32 cellular contexts compared by ENCODE assay signal in the genomic region with DNA sequence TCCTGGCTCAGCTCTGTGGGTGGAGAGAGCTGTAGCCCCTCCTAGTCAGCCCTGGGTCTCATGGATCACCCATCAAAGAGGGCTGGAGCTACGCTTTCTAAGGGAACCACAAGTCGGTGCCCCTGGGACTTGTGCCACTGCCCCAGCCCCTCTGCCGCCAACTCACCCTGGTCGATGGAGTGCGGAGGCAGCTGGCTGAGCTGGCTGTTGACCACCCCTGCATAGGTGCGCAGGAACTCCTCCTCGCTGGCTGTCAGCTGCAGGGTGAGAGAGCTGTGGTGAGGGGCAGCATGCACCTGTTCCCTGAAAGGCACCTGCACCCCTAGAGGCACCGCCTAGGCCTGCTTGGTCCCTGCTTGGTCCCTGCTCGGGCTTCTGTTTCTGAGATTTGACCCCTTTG.
"Had no signal": no experiment of that assay in that cellular context is flagged by ENCODE, and none has a peak within 500 bp of the region (broad histone marks: within the 10 kb centered on the region; RNA-seq: fewer than 3 reads in every experiment).

No MANE protein-coding gene starts in this region.

- H3K27ac Mint-ChIP-seq: activated CD4-positive, alpha-beta T cell treated with anti-CD3 and anti-CD28 coated beads for 36 hours; activated naive CD4-positive, alpha-beta T cell treated with anti-CD3 and anti-CD28 coated beads for 36 hours; activated naive CD8-positive, alpha-beta T cell treated with anti-CD3 and anti-CD28 coated beads for 36 hours; mesothelial cell of epicardium; naive B cell; nephron progenitor cell; T-helper 2 cell treated with Interferon-gamma antibody and Interleukin-4, amounts not matched to agents 5 μg/mL and 100 μg/mL, for 36 hours had no signal

- H3K27me3 ChIP-seq: adrenal gland, body of pancreas, colonic mucosa, gastroesophageal sphincter, hepatocyte, pancreas, testis, uterus had no signal

- H3K36me3 Mint-ChIP-seq: activated naive CD8-positive, alpha-beta T cell treated with anti-CD3 and anti-CD28 coated beads for 36 hours; naive B cell had no signal

- FAIRE-seq: endometrium, pancreas had no signal

- H3K9me3 ChIP-seq: adrenal gland, body of pancreas, colonic mucosa, gastroesophageal sphincter, pancreas, psoas muscle, spleen, testis, uterus had no signal

- H3K4me3 ChIP-seq: adrenal gland, body of pancreas, colonic mucosa, gastroesophageal sphincter, hepatocyte, pancreas, psoas muscle, spleen, testis, uterus had no signal

- ATAC-seq: activated CD4-positive, alpha-beta T cell treated with anti-CD3 and anti-CD28 coated beads for 36 hours; body of pancreas; gastroesophageal sphincter; left cardiac atrium; pancreas; psoas muscle had no signal

- H3K4me3 Mint-ChIP-seq: activated CD4-positive, alpha-beta T cell treated with anti-CD3 and anti-CD28 coated beads for 36 hours; activated naive CD4-positive, alpha-beta T cell treated with anti-CD3 and anti-CD28 coated beads for 36 hours; activated naive CD8-positive, alpha-beta T cell treated with anti-CD3 and anti-CD28 coated beads for 36 hours; mesothelial cell of epicardium; naive B cell; nephron progenitor cell; T-helper 2 cell treated with Interferon-gamma antibody and Interleukin-4, amounts not matched to agents 5 μg/mL and 100 μg/mL, for 36 hours had no signal

- H3K27ac ChIP-seq: adrenal gland, body of pancreas, colonic mucosa, gastroesophageal sphincter, hepatocyte, pancreas, psoas muscle, spleen, testis, uterus had no signal

- H3K4me1 ChIP-seq: colonic mucosa, pancreas had no signal

- H3K9me3 Mint-ChIP-seq: activated naive CD4-positive, alpha-beta T cell treated with anti-CD3 and anti-CD28 coated beads for 36 hours; activated naive CD8-positive, alpha-beta T cell treated with anti-CD3 and anti-CD28 coated beads for 36 hours; mesothelial cell of epicardium; naive B cell; nephron progenitor cell; T-helper 2 cell treated with Interferon-gamma antibody and Interleukin-4, amounts not matched to agents 5 μg/mL and 100 μg/mL, for 36 hours had no signal

- H3K36me3 ChIP-seq: colonic mucosa, uterus had no signal

- H3K27me3 Mint-ChIP-seq: activated CD4-positive, alpha-beta T cell treated with anti-CD3 and anti-CD28 coated beads for 36 hours; activated naive CD8-positive, alpha-beta T cell treated with anti-CD3 and anti-CD28 coated beads for 36 hours; naive B cell had no signal

- DNase-seq: activated CD4-positive, alpha-beta T cell treated with anti-CD3 and anti-CD28 coated beads for 36 hours; activated CD4-positive, alpha-beta T cell treated with anti-CD3 and anti-CD28 coated beads, Interleukin-2, amount 50 U/mL, for 4 hours; activated CD4-positive, CD25-positive, alpha-beta regulatory T cell; activated effector memory CD4-positive, alpha-beta T cell treated with Interleukin-2 at 50 U/mL for 16 hours; activated naive CD4-positive, alpha-beta T cell treated with anti-CD3 and anti-CD28 coated beads for 36 hours; activated naive CD8-positive, alpha-beta T cell treated with anti-CD3 and anti-CD28 coated beads for 36 hours; activated T-cell treated with anti-CD3 and anti-CD28 coated beads for 4 hours; adrenal gland; aorta; body of pancreas; cerebellar nuclear complex; colonic mucosa; effector CD8-positive, alpha-beta T cell; islet precursor cell; left cardiac atrium; mammary epithelial cell; naive B cell; nephron progenitor cell; nucleus accumbens; spleen; stimulated activated naive CD4-positive, alpha-beta T cell treated with Interleukin-2 at 50 U/mL for 16 hours; T-helper 1 cell; testis; trophoblast cell; uterus had no signal

- H3K79me2 ChIP-seq: hepatocyte had no signal

- H2AFZ ChIP-seq: hepatocyte had no signal

- H3K4me2 ChIP-seq: hepatocyte had no signal
